Comparison of ENCODE assay signal across 19 cellular contexts in the genomic region with DNA sequence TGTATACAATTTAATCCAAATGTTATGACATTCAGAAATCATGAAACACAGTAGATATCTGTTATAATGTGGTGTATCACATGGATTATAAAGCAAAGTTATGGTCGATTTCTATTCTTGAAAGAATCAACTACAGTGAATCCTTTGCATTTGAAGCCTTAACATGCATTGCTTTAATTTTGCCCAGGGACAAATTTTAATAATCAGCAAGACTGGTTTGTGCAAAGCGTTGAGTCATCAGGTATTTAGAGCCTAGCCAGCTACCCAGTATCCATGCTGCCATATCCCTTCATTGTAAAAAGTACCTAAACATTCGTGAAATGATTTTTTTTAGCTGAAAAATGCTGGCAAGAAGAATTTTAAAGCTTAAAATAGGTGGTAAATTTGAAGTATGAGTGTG. TPM values are rescaled to one million over a fixed set of nuclear protein-coding genes. Genes with fewer than 3 reads are reported as not detected.
DNase-seq lines count a peak whose midpoint lies in the region; ATAC-seq and TF ChIP-seq lines count a peak whose summit lies in the region.
"Had no signal": no experiment of that assay in that cellular context is flagged by ENCODE, and none has a peak within 500 bp of the region (broad histone marks: within the 10 kb centered on the region; RNA-seq: fewer than 3 reads in every experiment).

No MANE protein-coding gene starts in this region.

- TF ChIP-seq CTCF in prostate gland (IDR thresholded peaks at IDR 0.05): no peak

- no peaks in the 10 kb centered on the region for H3K27me3 ChIP-seq in prostate gland (replicated peaks; ENCODE audit: insufficient read depth)
- H3K27me3 ChIP-seq: BLaER1, hepatocyte, neutrophil, right lobe of liver had no signal

- ATAC-seq in GM18517 (IDR thresholded peaks at IDR 0.05; ENCODE audit: unreplicated experiment): no peak
- ATAC-seq: activated CD8-positive, alpha-beta T cell treated with anti-CD3 and anti-CD28 coated beads for 36 hours; right lobe of liver had no signal

- H3K9me3 ChIP-seq in prostate gland: no peaks in the 10 kb centered on the region
- H3K9me3 ChIP-seq: BLaER1, neutrophil, right lobe of liver had no signal

- intact Hi-C loops in prostate gland (cut with DNase I): no loop called here

- H3K27ac ChIP-seq in epithelial cell of prostate (peak overlapping the region; percentile 12), prostate gland (no peak overlapping the region)
- H3K27ac ChIP-seq: BLaER1, hepatocyte, neutrophil, right lobe of liver had no signal

- H3K36me3 ChIP-seq in prostate gland: no peaks in the 10 kb centered on the region

- H3K4me1 ChIP-seq in prostate gland (replicated peaks): no peaks in the 10 kb centered on the region
- H3K4me1 ChIP-seq: BLaER1 had no signal

- no peak for TF ChIP-seq POLR2A in prostate gland (IDR thresholded peaks at IDR 0.05)

- WGBS in prostate gland: 77% methylated on average over 3 of the region's 3 CpGs

- DNase-seq in EL: peak; percentile 47
- peak; percentile 63 for DNase-seq in RPMI7951 (ENCODE audit: low read depth)
- DNase-seq in epithelial cell of prostate (ENCODE audit: low read depth, low spot score): no peak
- peak; percentile 14 for DNase-seq in myocyte (ENCODE audit: low read depth)
- no peak for DNase-seq in prostate gland (ENCODE audit: low spot score)
- no peak for DNase-seq in SW480 (ENCODE audit: low spot score)
- DNase-seq in Ammon's horn (ENCODE audit: low spot score): no peak
- DNase-seq: activated CD8-positive, alpha-beta T cell treated with anti-CD3 and anti-CD28 coated beads for 36 hours; amygdala; kidney glomerular epithelial cell; MM.1S; NCI-H187 treated with DMSO at 0.1 percent for 48 hours; NCI-H524; right lobe of liver; stimulated activated CD4-positive, alpha-beta T cell treated with anti-CD3 and anti-CD28 coated beads, Interleukin-1b, Interleukin-23, amount 100 ng/mL, for 48 hours had no signal

- H3K4me3 ChIP-seq in prostate gland: no peak overlapping the region
- H3K4me3 ChIP-seq: BLaER1, hepatocyte, right lobe of liver had no signal

RNA-seq across cellular contexts. Expression of a gene that starts 8.9 kb away (rescaled TPM):
- 0.20 and 0.60 TPM in 2 replicates for total RNA-seq in RPMI7951 (2014; rRNA removed; shearing (Covaris generic))
- total RNA-seq in myocyte (1.3 TPM in 1 of 2 replicates, not detected in the other), prostate gland (1 to 10 TPM in 1 of 2 donors, under 1 TPM in 1; 0.73 to 7.3 TPM)
- polyA plus RNA-seq in myocyte (2012): 0.58 TPM

RNA-seq across cellular contexts. Expression of a gene that starts 50.1 kb away (rescaled TPM):
- total RNA-seq in RPMI7951 (2014; rRNA removed; shearing (Covaris generic)): 142 and 168 TPM in 2 replicates
- total RNA-seq in myocyte (212 and 270 TPM in 2 replicates), prostate gland (100 to 1,000 TPM; 177 to 260 TPM)
- polyA plus RNA-seq in myocyte (2012): 70.9 TPM

Comparison
In these comparisons a context has a peak if more than half of its experiments do, and no peak if none do; other contexts are left out.
1. DNase-seq: peak in EL (single experiment), RPMI7951 (single experiment) and myocyte (single experiment); none in epithelial cell of prostate (single experiment), prostate gland (single experiment), SW480 (single experiment) and Ammon's horn (single experiment).